Comparison of ENCODE assay signal across 10 cellular contexts in the genomic region with DNA sequence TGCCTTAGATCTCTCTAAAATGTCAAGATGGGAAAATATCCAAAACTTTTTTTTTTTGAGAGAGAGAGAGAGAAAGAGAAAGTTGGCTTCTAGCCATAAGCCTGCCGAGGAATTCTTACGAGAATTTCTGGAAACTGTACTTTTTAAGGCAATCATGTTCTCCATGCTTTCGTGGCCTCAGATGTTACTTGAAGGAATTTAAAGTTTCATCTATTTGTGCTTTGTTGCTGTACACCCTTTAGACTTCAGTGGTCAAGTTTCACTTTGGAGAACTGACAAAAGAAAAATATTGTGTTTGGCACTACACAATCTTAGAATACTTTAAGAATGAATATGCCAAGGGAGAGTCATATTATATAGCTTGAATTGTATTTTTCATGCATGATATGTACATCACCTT. TPM values are rescaled to one million over a fixed set of nuclear protein-coding genes. Genes with fewer than 3 reads are reported as not detected.
A peak's percentile ranks its signal among the peaks of the same experiment; 100 is the strongest.
DNase-seq lines count a peak whose midpoint lies in the region; ATAC-seq and TF ChIP-seq lines count a peak whose summit lies in the region.
"Had no signal": no experiment of that assay in that cellular context is flagged by ENCODE, and none has a peak within 500 bp of the region (broad histone marks: within the 10 kb centered on the region; RNA-seq: fewer than 3 reads in every experiment).

No MANE protein-coding gene starts in this region.

- peaks cover 8% of the 10 kb centered on the region for H3K9me3 Mint-ChIP-seq in MCF 10A (ENCODE audit: unreplicated experiment)

- peak overlapping the region; percentile 65 to 68 for H3K27ac ChIP-seq in tibial artery
- H3K27ac ChIP-seq: VCaP had no signal

- no peaks in the 10 kb centered on the region for H3K36me3 ChIP-seq in tibial artery

- CTCF ChIA-PET in MCF 10A (lab: Yijun Ruan, JAX) = interaction anchor here (0.6 to 0.8 kb wide), 3 partner anchors 31 to 584 kb away, joined by 3 to 4 read pairs (median 3); no protein-coding TSS in a partner anchor

- H3K27ac Mint-ChIP-seq in MCF 10A (ENCODE audit: low read depth, unreplicated experiment) = peak overlapping the region; percentile 90
- H3K27ac Mint-ChIP-seq: activated naive CD4-positive, alpha-beta T cell treated with anti-CD3 and anti-CD28 coated beads, Interleukin-2, amount 50 U/mL, for 72 hours had no signal

- H3K4me3 ChIP-seq in tibial artery = peak overlapping the region; percentile 43 to 44

- no peaks in the 10 kb centered on the region for H3K9me3 ChIP-seq in tibial artery

- no peaks in the 10 kb centered on the region for H3K27me3 Mint-ChIP-seq in MCF 10A (ENCODE audit: insufficient read depth, unreplicated experiment)

- ATAC-seq in GM18498 (IDR thresholded peaks at IDR 0.05; ENCODE audit: unreplicated experiment) = no peak
- ATAC-seq in HG02870 (IDR thresholded peaks at IDR 0.05; ENCODE audit: unreplicated experiment) = no peak
- ATAC-seq in GM21619 (IDR thresholded peaks at IDR 0.05; ENCODE audit: unreplicated experiment) = no peak
- ATAC-seq: activated naive CD4-positive, alpha-beta T cell treated with anti-CD3 and anti-CD28 coated beads, Interleukin-2, amount 50 U/mL, for 72 hours had no signal

- no peaks in the 10 kb centered on the region for H3K36me3 Mint-ChIP-seq in MCF 10A (ENCODE audit: insufficient read depth, unreplicated experiment)
- H3K36me3 Mint-ChIP-seq: activated naive CD4-positive, alpha-beta T cell treated with anti-CD3 and anti-CD28 coated beads, Interleukin-2, amount 50 U/mL, for 72 hours had no signal

- TF ChIP-seq CTCF in MCF 10A (IDR thresholded peaks at IDR 0.05; ENCODE audit: unreplicated experiment) (no peak), tibial artery (IDR thresholded peaks at IDR 0.05) (no peak)

- intact Hi-C loops in MCF 10A (cut with micrococcal nuclease) (loop anchor here (2.0 kb wide), 1 partner anchor 46 kb away; no protein-coding TSS in a partner anchor), tibial artery (cut with DNase I; ENCODE audit: low total_unique reads) (no loop called here)

- peak; percentile 16 for DNase-seq in HT1080 (ENCODE audit: low read depth)
- peak; percentile 73 for DNase-seq in MCF 10A (ENCODE audit: unreplicated experiment)
- DNase-seq in kidney tubule cell (ENCODE audit: low spot score) = peak; percentile 5
- no peak for DNase-seq in tibial artery
- DNase-seq: stimulated activated CD4-positive, alpha-beta T cell treated with anti-CD3 and anti-CD28 coated beads, Interleukin-4, amount 100 ng/mL, for 4 hours had no signal

- peaks cover 0 to 41% (median 7%) of the 10 kb centered on the region in 4 donors for H3K4me1 ChIP-seq in tibial artery

- no peaks in the 10 kb centered on the region for H3K27me3 ChIP-seq in tibial artery

- peaks cover 8% of the 10 kb centered on the region for H3K4me1 Mint-ChIP-seq in MCF 10A (ENCODE audit: insufficient read depth, unreplicated experiment)

- BruUV-seq in MCF 10A (replicated peaks; lab: Mats Ljungman, UMichigan) = no TSS peak

- H3K4me3 Mint-ChIP-seq in MCF 10A (ENCODE audit: unreplicated experiment) = peak overlapping the region; percentile 78

- POLR2A ChIA-PET in MCF 10A (lab: Yijun Ruan, JAX) = interaction anchor here (1.3 to 2.1 kb wide), 5 partner anchors 17 to 54 kb away, joined by 3 to 9 read pairs (median 4); partner anchors contain the start of gene FAT4

RNA-seq across cellular contexts. Expression of gene FAT4, which starts 53.9 kb away (rescaled TPM):
- total RNA-seq in HT1080 (2014; rRNA removed; shearing (Covaris generic)) = 1.1 TPM in 2 replicates
- polyA plus RNA-seq in HT1080 (2015; cell fraction: cytosol; rRNA removed) = 0.22 and 0.33 TPM in 2 replicates
- polyA plus RNA-seq in HT1080 (2015; cell fraction: nucleus; rRNA removed) = 2.6 and 2.8 TPM in 2 replicates
- 6.4 and 6.6 TPM in 2 replicates for total RNA-seq in MCF 10A (2022)
- total RNA-seq: activated naive CD4-positive, alpha-beta T cell treated with anti-CD3 and anti-CD28 coated beads, Interleukin-2, amount 50 U/mL, for 72 hours had no signal

Comparison
In these comparisons a context has a peak if more than half of its experiments do, and no peak if none do; other contexts are left out.
1. DNase-seq: peak in HT1080 (single experiment), MCF 10A (single experiment) and kidney tubule cell (single experiment); none in tibial artery (0 of 2).